In genomic region chr2:102635317-102635716, GRCh38 we compare ENCODE assay signal across 30 cellular contexts. TPM values are rescaled to one million over a fixed set of nuclear protein-coding genes. Genes with fewer than 3 reads are reported as not detected.
"Had no signal": no experiment of that assay in that cellular context is flagged by ENCODE, and none has a peak within 500 bp of the region (broad histone marks: within the 10 kb centered on the region; RNA-seq: fewer than 3 reads in every experiment).

No MANE protein-coding gene starts in this region.

- H3K36me3 Mint-ChIP-seq: activated naive CD4-positive, alpha-beta T cell treated with anti-CD3 and anti-CD28 coated beads, Interleukin-2, amount 10 ng/mL, durations not matched to agents 7 days and 5 days; activated naive CD4-positive, alpha-beta T cell treated with anti-CD3 and anti-CD28 coated beads, Interleukin-2, amount 50 U/mL, for 72 hours; activated naive CD8-positive, alpha-beta T cell treated with anti-CD3 and anti-CD28 coated beads, Interleukin-2, amount 10 ng/mL, durations not matched to agents 7 days and 5 days; WTC11 had no signal

- H3K4me1 ChIP-seq: ascending aorta, gastroesophageal sphincter, heart right ventricle had no signal

- H3K4me3 ChIP-seq: ascending aorta, coronary artery, dorsolateral prefrontal cortex, gastroesophageal sphincter, heart right ventricle had no signal

- H3K4me3 Mint-ChIP-seq: activated CD4-positive, alpha-beta memory T cell treated with anti-CD3 and anti-CD28 coated beads, Interleukin-2, amount 10 ng/mL, durations not matched to agents 7 days and 5 days; activated CD4-positive, alpha-beta T cell treated with anti-CD3 and anti-CD28 coated beads, Interleukin-2, amount 10 ng/mL, durations not matched to agents 7 days and 5 days; activated naive CD4-positive, alpha-beta T cell treated with anti-CD3 and anti-CD28 coated beads, Interleukin-2, amount 10 ng/mL, durations not matched to agents 7 days and 5 days; activated naive CD8-positive, alpha-beta T cell treated with anti-CD3 and anti-CD28 coated beads, Interleukin-2, amount 10 ng/mL, durations not matched to agents 7 days and 5 days; activated T-cell treated with anti-CD3 and anti-CD28 coated beads, Interleukin-2, amount 50 U/mL, for 24 hours; activated T-cell treated with anti-CD3 and anti-CD28 coated beads, Interleukin-2, amount 50 U/mL, for 72 hours; dendritic cell treated with granulocyte-macrophage colony-stimulating factor and Interleukin-4, amounts not matched to agents 40 ng/mL and 50 ng/mL, for 4 days; endodermal cell; WTC11 had no signal

- H3K9me3 Mint-ChIP-seq: activated CD4-positive, alpha-beta memory T cell treated with anti-CD3 and anti-CD28 coated beads, Interleukin-2, amount 10 ng/mL, durations not matched to agents 7 days and 5 days; activated CD4-positive, alpha-beta T cell treated with anti-CD3 and anti-CD28 coated beads, Interleukin-2, amount 10 ng/mL, durations not matched to agents 7 days and 5 days; activated naive CD4-positive, alpha-beta T cell treated with anti-CD3 and anti-CD28 coated beads, Interleukin-2, amount 10 ng/mL, durations not matched to agents 7 days and 5 days; activated naive CD4-positive, alpha-beta T cell treated with anti-CD3 and anti-CD28 coated beads, Interleukin-2, amount 50 U/mL, for 72 hours; activated naive CD8-positive, alpha-beta T cell treated with anti-CD3 and anti-CD28 coated beads, Interleukin-2, amount 10 ng/mL, durations not matched to agents 7 days and 5 days; activated T-cell treated with anti-CD3 and anti-CD28 coated beads, Interleukin-2, amount 50 U/mL, for 24 hours; activated T-cell treated with anti-CD3 and anti-CD28 coated beads, Interleukin-2, amount 50 U/mL, for 72 hours; dendritic cell treated with granulocyte-macrophage colony-stimulating factor and Interleukin-4, amounts not matched to agents 40 ng/mL and 50 ng/mL, for 4 days; endodermal cell; WTC11 had no signal

- DNase-seq: activated CD4-positive, alpha-beta memory T cell treated with anti-CD3 and anti-CD28 coated beads, Interleukin-2, amount 10 ng/mL, durations not matched to agents 7 days and 5 days; activated CD4-positive, alpha-beta T cell treated with anti-CD3 and anti-CD28 coated beads for 1 hour; activated CD4-positive, alpha-beta T cell treated with anti-CD3 and anti-CD28 coated beads for 4 hours; activated CD4-positive, alpha-beta T cell treated with anti-CD3 and anti-CD28 coated beads, Interleukin-2, amount 10 ng/mL, durations not matched to agents 7 days and 5 days; activated CD4-positive, alpha-beta T cell treated with anti-CD3 and anti-CD28 coated beads, Interleukin-2, amount 50 U/mL, for 4 hours; activated CD8-positive, alpha-beta memory T cell treated with anti-CD3 and anti-CD28 coated beads, Interleukin-2, amount 50 U/mL, for 48 hours; activated gamma-delta T cell; activated naive CD4-positive, alpha-beta T cell; activated naive CD4-positive, alpha-beta T cell treated with anti-CD3 and anti-CD28 coated beads, Interleukin-2, amount 10 ng/mL, durations not matched to agents 7 days and 5 days; activated naive CD8-positive, alpha-beta T cell treated with anti-CD3 and anti-CD28 coated beads, Interleukin-2, amount 10 ng/mL, durations not matched to agents 7 days and 5 days; activated T-cell treated with anti-CD3 and anti-CD28 coated beads for 4 hours; activated T-cell treated with anti-CD3 and anti-CD28 coated beads, Interleukin-2, amount 50 U/mL, for 24 hours; activated T-cell treated with anti-CD3 and anti-CD28 coated beads, Interleukin-2, amount 50 U/mL, for 72 hours; central memory CD4-positive, alpha-beta T cell; cerebellar nuclear complex; dorsolateral prefrontal cortex; effector memory CD4-positive, alpha-beta T cell; endodermal cell; foreskin melanocyte; heart right ventricle; T-helper 2 cell had no signal

- H3K9me3 ChIP-seq: ascending aorta, gastroesophageal sphincter, heart right ventricle had no signal

- H3K4me1 Mint-ChIP-seq: activated CD4-positive, alpha-beta memory T cell treated with anti-CD3 and anti-CD28 coated beads, Interleukin-2, amount 10 ng/mL, durations not matched to agents 7 days and 5 days; activated CD4-positive, alpha-beta T cell treated with anti-CD3 and anti-CD28 coated beads, Interleukin-2, amount 10 ng/mL, durations not matched to agents 7 days and 5 days; activated naive CD4-positive, alpha-beta T cell treated with anti-CD3 and anti-CD28 coated beads, Interleukin-2, amount 10 ng/mL, durations not matched to agents 7 days and 5 days; activated naive CD8-positive, alpha-beta T cell treated with anti-CD3 and anti-CD28 coated beads, Interleukin-2, amount 10 ng/mL, durations not matched to agents 7 days and 5 days had no signal

- H3K27me3 ChIP-seq: ascending aorta had no signal

- H3K27ac ChIP-seq: ascending aorta, coronary artery, gastroesophageal sphincter, heart right ventricle had no signal

- FAIRE-seq: TTC549 had no signal

- H3K27ac Mint-ChIP-seq: activated CD4-positive, alpha-beta memory T cell treated with anti-CD3 and anti-CD28 coated beads, Interleukin-2, amount 10 ng/mL, durations not matched to agents 7 days and 5 days; activated CD4-positive, alpha-beta T cell treated with anti-CD3 and anti-CD28 coated beads, Interleukin-2, amount 10 ng/mL, durations not matched to agents 7 days and 5 days; activated naive CD4-positive, alpha-beta T cell treated with anti-CD3 and anti-CD28 coated beads, Interleukin-2, amount 10 ng/mL, durations not matched to agents 7 days and 5 days; activated naive CD4-positive, alpha-beta T cell treated with anti-CD3 and anti-CD28 coated beads, Interleukin-2, amount 50 U/mL, for 72 hours; activated naive CD8-positive, alpha-beta T cell treated with anti-CD3 and anti-CD28 coated beads, Interleukin-2, amount 10 ng/mL, durations not matched to agents 7 days and 5 days; activated T-cell treated with anti-CD3 and anti-CD28 coated beads, Interleukin-2, amount 50 U/mL, for 24 hours; activated T-cell treated with anti-CD3 and anti-CD28 coated beads, Interleukin-2, amount 50 U/mL, for 72 hours; dendritic cell treated with granulocyte-macrophage colony-stimulating factor and Interleukin-4, amounts not matched to agents 40 ng/mL and 50 ng/mL, for 4 days; endodermal cell; WTC11 had no signal

- ATAC-seq: activated naive CD4-positive, alpha-beta T cell treated with anti-CD3 and anti-CD28 coated beads, Interleukin-2, amount 50 U/mL, for 72 hours; activated T-cell treated with anti-CD3 and anti-CD28 coated beads, Interleukin-2, amount 50 U/mL, for 72 hours; esophagus mucosa; gastroesophageal sphincter; heart right ventricle; WTC11 had no signal

- H3K36me3 ChIP-seq: ascending aorta, gastroesophageal sphincter, heart right ventricle had no signal

RNA-seq across cellular contexts. Expression of gene SLC9A2, which starts 16.0 kb away (rescaled TPM):
- total RNA-seq: activated CD4-positive, alpha-beta memory T cell treated with anti-CD3 and anti-CD28 coated beads, Interleukin-2, amount 10 ng/mL, durations not matched to agents 7 days and 5 days; activated CD4-positive, alpha-beta T cell treated with anti-CD3 and anti-CD28 coated beads, Interleukin-2, amount 10 ng/mL, durations not matched to agents 7 days and 5 days; activated naive CD8-positive, alpha-beta T cell treated with anti-CD3 and anti-CD28 coated beads, Interleukin-2, amount 10 ng/mL, durations not matched to agents 7 days and 5 days; ascending aorta; endodermal cell; T-helper 1 cell treated with Interleukin-12 subunit alpha and Interleukin-12 subunit beta and Interleukin-4 antibody, amounts not matched to agents 30 ng/mL and 1 ng/mL, for 36 hours had no signal
